19 cellular contexts compared by ENCODE assay signal in genomic region chrX:68892134-68892533, GRCh38.
DNase-seq lines count a peak whose midpoint lies in the region; ATAC-seq and TF ChIP-seq lines count a peak whose summit lies in the region.
"Had no signal": no experiment of that assay in that cellular context is flagged by ENCODE, and none has a peak within 500 bp of the region (broad histone marks: within the 10 kb centered on the region; RNA-seq: fewer than 3 reads in every experiment).

No MANE protein-coding gene starts in this region.

- no peak overlapping the region for H3K4me2 ChIP-seq in neural progenitor cell
- H3K4me2 ChIP-seq: A549; BLaER1 treated with 17β-estradiol and CSF1 and Interleukin-3, amounts not matched to agents 10 nM and 100 nM had no signal

- H3K27ac Mint-ChIP-seq in brain, result peak overlapping the region in 4 of 5 experiments; percentile 30 to 98 (median 86)
- peak overlapping the region; percentile 93 to 98 (median 98) for H3K27ac Mint-ChIP-seq in nephron
- H3K27ac Mint-ChIP-seq in neural progenitor cell, result no peak overlapping the region
- H3K27ac Mint-ChIP-seq: B cell; CD4-positive, alpha-beta T cell; CD8-positive, alpha-beta T cell had no signal

- H3K9ac ChIP-seq in neural progenitor cell, result no peak overlapping the region
- H3K9ac ChIP-seq: BLaER1 treated with 17β-estradiol and CSF1 and Interleukin-3, amounts not matched to agents 10 nM and 100 nM had no signal

- H3K36me3 ChIP-seq in neural progenitor cell, result no peaks in the 10 kb centered on the region
- H3K36me3 ChIP-seq in transverse colon, result no peaks in the 10 kb centered on the region
- H3K36me3 ChIP-seq: BLaER1 treated with 17β-estradiol and CSF1 and Interleukin-3, amounts not matched to agents 10 nM and 100 nM had no signal

- intact Hi-C loops in posterior vena cava (cut with DNase I) (no loop called here), transverse colon (cut with DNase I; ENCODE audit: low total_unique reads) (no loop called here), left ventricle myocardium superior (cut with micrococcal nuclease) (loop anchor here (10.0 kb wide), 1 partner anchor 57 kb away; no protein-coding TSS in a partner anchor)

- 63% methylated on average over 2 of the region's 2 CpGs; no CpG with 5 or more reads in 1 of the 2 donors for WGBS in transverse colon (ENCODE audit: low coverage in 1 of 2), 2 donors

- in situ Hi-C loops in transverse colon (cut with MboI; ENCODE audit: low pct_ligation_motif_present in 1 of 4, low pct_unique_long_range_greater_than_20kb in 1 of 4, low sequenced_read_pairs in 3 of 4), result no loop called here

- ATAC-seq in left ventricle myocardium superior, result no peak
- ATAC-seq: A549; CD8-positive, alpha-beta T cell had no signal

- no peaks in the 10 kb centered on the region for H3K36me3 Mint-ChIP-seq in brain
- no peaks in the 10 kb centered on the region for H3K36me3 Mint-ChIP-seq in nephron (ENCODE audit: low read depth)
- H3K36me3 Mint-ChIP-seq in neural progenitor cell, result no peaks in the 10 kb centered on the region
- H3K36me3 Mint-ChIP-seq: CD8-positive, alpha-beta T cell had no signal

- H3F3A ChIP-seq in neural progenitor cell (ENCODE audit: low read depth), result peaks cover 5% of the 10 kb centered on the region

- H3K27ac ChIP-seq in neural progenitor cell (no peak overlapping the region), transverse colon (no peak overlapping the region)
- H3K27ac ChIP-seq: 22Rv1; A549; BLaER1 treated with 17β-estradiol and CSF1 and Interleukin-3, amounts not matched to agents 10 nM and 100 nM; C4-2B had no signal

- no peaks in the 10 kb centered on the region for H4K20me1 ChIP-seq in neural progenitor cell (ENCODE audit: low read depth)
- H4K20me1 ChIP-seq: BLaER1 treated with 17β-estradiol and CSF1 and Interleukin-3, amounts not matched to agents 10 nM and 100 nM had no signal

- no peaks in the 10 kb centered on the region for H3K79me2 ChIP-seq in neural progenitor cell (ENCODE audit: low read depth)

- H3K27me3 ChIP-seq in neural progenitor cell, result peaks cover 15% of the 10 kb centered on the region
- H3K27me3 ChIP-seq in transverse colon, result no peaks in the 10 kb centered on the region

- H3K9me3 ChIP-seq in neural progenitor cell (ENCODE audit: low read depth) (no peaks in the 10 kb centered on the region), transverse colon (no peaks in the 10 kb centered on the region)
- H3K9me3 ChIP-seq: A549; BLaER1 treated with 17β-estradiol and CSF1 and Interleukin-3, amounts not matched to agents 10 nM and 100 nM; Caco-2 had no signal

- H3K4me3 Mint-ChIP-seq in brain (no peak overlapping the region), nephron (no peak overlapping the region), neural progenitor cell (peak overlapping the region; percentile 62)
- H3K4me3 Mint-ChIP-seq: B cell; CD4-positive, alpha-beta T cell; CD8-positive, alpha-beta T cell had no signal

- no peak for TF ChIP-seq EP300 in transverse colon (IDR thresholded peaks at IDR 0.05; ENCODE audit: low read depth)

- no peak overlapping the region for H3K4me3 ChIP-seq in neural progenitor cell
- no peak overlapping the region for H3K4me3 ChIP-seq in transverse colon
- H3K4me3 ChIP-seq: A549; BLaER1 treated with 17β-estradiol and CSF1 and Interleukin-3, amounts not matched to agents 10 nM and 100 nM had no signal

- no peaks in the 10 kb centered on the region for H3K27me3 Mint-ChIP-seq in brain
- H3K27me3 Mint-ChIP-seq in nephron (ENCODE audit: low read depth), result peaks cover 6% of the 10 kb centered on the region
- peaks cover 15% of the 10 kb centered on the region for H3K27me3 Mint-ChIP-seq in neural progenitor cell (ENCODE audit: insufficient read depth, low read depth)
- H3K27me3 Mint-ChIP-seq: CD4-positive, alpha-beta T cell had no signal

- TF ChIP-seq POLR2A in transverse colon (IDR thresholded peaks at IDR 0.05), result no peak

- H3K4me1 ChIP-seq in neural progenitor cell, result peaks cover 26% of the 10 kb centered on the region
- peaks cover 11 to 28% (median 19%) of the 10 kb centered on the region in 4 donors for H3K4me1 ChIP-seq in transverse colon
- H3K4me1 ChIP-seq: Caco-2 had no signal

- H3K4me1 Mint-ChIP-seq in brain, result peaks cover 50% of the 10 kb centered on the region
- peaks cover 43% of the 10 kb centered on the region for H3K4me1 Mint-ChIP-seq in nephron
- peaks cover 38% of the 10 kb centered on the region for H3K4me1 Mint-ChIP-seq in neural progenitor cell

- peaks cover 0 to 4% (median 0%) of the 10 kb centered on the region in 5 experiments for H3K9me3 Mint-ChIP-seq in brain
- H3K9me3 Mint-ChIP-seq in nephron, result peaks cover 14% of the 10 kb centered on the region
- peaks cover 18% of the 10 kb centered on the region for H3K9me3 Mint-ChIP-seq in neural progenitor cell
- H3K9me3 Mint-ChIP-seq: CD4-positive, alpha-beta T cell; CD8-positive, alpha-beta T cell had no signal

- H2AFZ ChIP-seq in neural progenitor cell (replicated peaks), result no peak overlapping the region

- DNase-seq in neural progenitor cell (ENCODE audit: low spot score) (no peak), posterior vena cava (ENCODE audit: low spot score) (peak; percentile 24), transverse colon (no peak), NCI-H345 treated with DMSO at 0.1 percent for 48 hours (lab: John Stamatoyannopoulos, UW; ENCODE audit: unreplicated experiment) (no peak), left ventricle myocardium superior (no peak)
- DNase-seq: AML-193; Caco-2; Calu3; CD4-positive, alpha-beta T cell; CD8-positive, alpha-beta T cell; DMS79 treated with DMSO at 0.1 percent for 48 hours; GF-D8 had no signal

- no peak for TF ChIP-seq CTCF in brain (conservative IDR thresholded peaks at IDR 0.05)
- no peak for TF ChIP-seq CTCF in nephron (IDR thresholded peaks at IDR 0.05; ENCODE audit: unreplicated experiment in 3 of 3)
- TF ChIP-seq CTCF in neural progenitor cell (IDR thresholded peaks at IDR 0.05), result no peak
- TF ChIP-seq CTCF in transverse colon (IDR thresholded peaks at IDR 0.05), result no peak
